Comparison of ENCODE assay signal across 19 cellular contexts in the genomic region with DNA sequence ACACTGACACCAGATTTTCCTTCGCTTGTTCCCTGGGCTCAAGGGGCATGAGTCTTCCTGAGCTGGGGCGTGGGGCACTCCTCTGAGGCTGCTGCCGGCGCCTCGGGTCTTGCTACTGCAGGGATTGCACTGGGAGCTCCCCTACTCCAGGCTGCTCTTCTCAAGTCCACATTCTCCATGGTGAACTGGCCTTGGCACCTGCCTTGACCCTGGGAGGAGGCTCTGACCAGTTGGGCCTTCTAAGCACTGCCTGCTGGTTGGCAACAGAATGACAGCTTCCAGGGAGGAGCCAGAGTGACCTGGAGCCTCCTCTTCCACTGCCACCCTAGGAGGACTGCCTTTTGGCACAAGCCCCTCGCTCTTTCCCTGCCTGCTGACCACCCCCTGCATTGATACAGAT.
"Had no signal": no experiment of that assay in that cellular context is flagged by ENCODE, and none has a peak within 500 bp of the region (broad histone marks: within the 10 kb centered on the region; RNA-seq: fewer than 3 reads in every experiment).

No MANE protein-coding gene starts in this region.

- H3K9me3 ChIP-seq: body of pancreas, pancreas, thyroid gland had no signal

- H3K27ac Mint-ChIP-seq: activated CD4-positive, alpha-beta memory T cell treated with anti-CD3 and anti-CD28 coated beads, Interleukin-2, amount 10 ng/mL, durations not matched to agents 7 days and 5 days; activated CD8-positive, alpha-beta memory T cell treated with anti-CD3 and anti-CD28 coated beads, Interleukin-2, amount 10 ng/mL, durations not matched to agents 7 days and 5 days; activated naive CD8-positive, alpha-beta T cell treated with anti-CD3 and anti-CD28 coated beads for 36 hours; activated T-helper 17 cell treated with anti-CD3 and anti-CD28 coated beads, Interleukin-2, amount 50 U/mL, for 72 hours; stimulated activated memory B cell treated with anti-CD40 and anti-IgM and Interleukin-4, amounts not matched to agents 10 μg/mL and 1 μg/mL and 100 μg/mL, for 72 hours; T-cell had no signal

- ATAC-seq: activated CD8-positive, alpha-beta memory T cell treated with anti-CD3 and anti-CD28 coated beads, Interleukin-2, amount 10 ng/mL, durations not matched to agents 7 days and 5 days; activated T-helper 17 cell treated with anti-CD3 and anti-CD28 coated beads, Interleukin-2, amount 50 U/mL, for 72 hours; body of pancreas; left ventricle myocardium superior; pancreas; sciatic nerve; stimulated activated memory B cell treated with anti-CD40 and anti-IgM and Interleukin-4, amounts not matched to agents 10 μg/mL and 1 μg/mL and 100 μg/mL, for 72 hours; T-cell had no signal

- H3K4me3 Mint-ChIP-seq: activated CD4-positive, alpha-beta memory T cell treated with anti-CD3 and anti-CD28 coated beads, Interleukin-2, amount 10 ng/mL, durations not matched to agents 7 days and 5 days; activated CD8-positive, alpha-beta memory T cell treated with anti-CD3 and anti-CD28 coated beads, Interleukin-2, amount 10 ng/mL, durations not matched to agents 7 days and 5 days; activated naive CD8-positive, alpha-beta T cell treated with anti-CD3 and anti-CD28 coated beads for 36 hours; activated T-helper 17 cell treated with anti-CD3 and anti-CD28 coated beads, Interleukin-2, amount 50 U/mL, for 72 hours; stimulated activated memory B cell treated with anti-CD40 and anti-IgM and Interleukin-4, amounts not matched to agents 10 μg/mL and 1 μg/mL and 100 μg/mL, for 72 hours; T-cell had no signal

- H3K4me3 ChIP-seq: body of pancreas, pancreas, smooth muscle cell, thyroid gland had no signal

- H3K36me3 ChIP-seq: thyroid gland had no signal

- H3K4me2 ChIP-seq: smooth muscle cell had no signal

- H3K27ac ChIP-seq: body of pancreas, pancreas, thyroid gland had no signal

- H3K9me3 Mint-ChIP-seq: activated CD4-positive, alpha-beta memory T cell treated with anti-CD3 and anti-CD28 coated beads, Interleukin-2, amount 10 ng/mL, durations not matched to agents 7 days and 5 days; activated naive CD8-positive, alpha-beta T cell treated with anti-CD3 and anti-CD28 coated beads for 36 hours; activated T-helper 17 cell treated with anti-CD3 and anti-CD28 coated beads, Interleukin-2, amount 50 U/mL, for 72 hours; stimulated activated memory B cell treated with anti-CD40 and anti-IgM and Interleukin-4, amounts not matched to agents 10 μg/mL and 1 μg/mL and 100 μg/mL, for 72 hours; T-cell had no signal

- DNase-seq: activated CD4-positive, alpha-beta memory T cell treated with anti-CD3 and anti-CD28 coated beads, Interleukin-2, amount 10 ng/mL, durations not matched to agents 7 days and 5 days; activated CD4-positive, alpha-beta T cell treated with anti-CD3 and anti-CD28 coated beads for 48 hours; activated CD4-positive, CD25-positive, alpha-beta regulatory T cell; activated CD8-positive, alpha-beta memory T cell treated with anti-CD3 and anti-CD28 coated beads, Interleukin-2, amount 10 ng/mL, durations not matched to agents 7 days and 5 days; activated naive CD4-positive, alpha-beta T cell; activated naive CD8-positive, alpha-beta T cell treated with anti-CD3 and anti-CD28 coated beads for 36 hours; amniotic stem cell; body of pancreas; head of caudate nucleus; kidney glomerular epithelial cell; left ventricle myocardium superior; stimulated activated CD4-positive, alpha-beta T cell treated with anti-CD3 and anti-CD28 coated beads, Interleukin-4, amount 100 ng/mL, for 24 hours; T-cell; thyroid gland had no signal

- H3K27me3 ChIP-seq: body of pancreas, pancreas, thyroid gland had no signal

- H3K36me3 Mint-ChIP-seq: activated CD8-positive, alpha-beta memory T cell treated with anti-CD3 and anti-CD28 coated beads, Interleukin-2, amount 10 ng/mL, durations not matched to agents 7 days and 5 days; activated naive CD8-positive, alpha-beta T cell treated with anti-CD3 and anti-CD28 coated beads for 36 hours; stimulated activated memory B cell treated with anti-CD40 and anti-IgM and Interleukin-4, amounts not matched to agents 10 μg/mL and 1 μg/mL and 100 μg/mL, for 72 hours; T-cell had no signal

- H3K4me1 Mint-ChIP-seq: activated T-helper 17 cell treated with anti-CD3 and anti-CD28 coated beads, Interleukin-2, amount 50 U/mL, for 72 hours had no signal
